Comparison of ENCODE assay signal across 36 cellular contexts in the genomic region with DNA sequence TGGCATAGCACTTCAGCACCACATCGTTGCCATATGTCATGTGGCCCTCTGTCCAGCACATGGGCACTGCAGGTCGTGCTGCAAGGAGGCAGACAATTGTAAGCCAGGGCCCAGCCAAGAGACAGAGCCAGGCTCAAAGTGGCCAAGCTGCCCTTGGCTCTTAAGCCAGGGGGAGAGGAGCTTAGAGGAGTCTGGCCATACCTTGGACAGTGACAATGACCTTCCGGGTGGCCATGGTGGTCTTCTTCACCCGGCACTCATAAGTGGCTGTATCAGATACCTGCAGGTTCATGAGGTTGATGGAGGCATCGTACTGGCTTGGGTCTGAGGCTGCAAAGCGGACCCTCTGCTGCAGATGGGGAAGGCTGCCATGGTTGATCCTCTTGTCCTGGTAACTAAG. TPM values are rescaled to one million over a fixed set of nuclear protein-coding genes. Genes with fewer than 3 reads are reported as not detected.
"Had no signal": no experiment of that assay in that cellular context is flagged by ENCODE, and none has a peak within 500 bp of the region (broad histone marks: within the 10 kb centered on the region; RNA-seq: fewer than 3 reads in every experiment).

No MANE protein-coding gene starts in this region.

- H3K4me3 ChIP-seq: adrenal gland, body of pancreas, esophagus squamous epithelium, gastroesophageal sphincter had no signal

- H3K27me3 ChIP-seq: adrenal gland, body of pancreas, esophagus squamous epithelium, gastroesophageal sphincter had no signal

- H3K27ac ChIP-seq: adrenal gland, body of pancreas, epithelial cell of prostate, gastroesophageal sphincter had no signal

- H3K36me3 ChIP-seq: adrenal gland, esophagus squamous epithelium, gastroesophageal sphincter had no signal

- ATAC-seq: activated CD4-positive, alpha-beta T cell treated with anti-CD3 and anti-CD28 coated beads for 36 hours; activated CD8-positive, alpha-beta memory T cell treated with anti-CD3 and anti-CD28 coated beads, Interleukin-2, amount 10 ng/mL, durations not matched to agents 7 days and 5 days; activated CD8-positive, alpha-beta T cell treated with anti-CD3 and anti-CD28 coated beads, Interleukin-2, amount 10 ng/mL, durations not matched to agents 7 days and 5 days; activated naive CD8-positive, alpha-beta T cell treated with anti-CD3 and anti-CD28 coated beads, Interleukin-2, amount 50 U/mL, for 24 hours; body of pancreas; gastroesophageal sphincter had no signal

- DNase-seq: activated CD4-positive, alpha-beta memory T cell treated with anti-CD3 and anti-CD28 coated beads for 36 hours; activated CD4-positive, alpha-beta T cell treated with anti-CD3 and anti-CD28 coated beads for 36 hours; activated CD4-positive, alpha-beta T cell treated with anti-CD3 and anti-CD28 coated beads, Interleukin-2, amount 10 ng/mL, durations not matched to agents 24 days and 14 days; activated CD4-positive, CD25-positive, alpha-beta regulatory T cell; activated CD4-positive, CD25-positive, alpha-beta regulatory T cell treated with anti-CD3 and anti-CD28 coated beads, Interleukin-2, amount 50 U/mL, for 72 hours; activated CD8-positive, alpha-beta memory T cell treated with anti-CD3 and anti-CD28 coated beads, Interleukin-2, amount 10 ng/mL, durations not matched to agents 7 days and 5 days; activated CD8-positive, alpha-beta memory T cell treated with anti-CD3 and anti-CD28 coated beads, Interleukin-2, amount 50 U/mL, for 4 hours; activated CD8-positive, alpha-beta T cell treated with anti-CD3 and anti-CD28 coated beads, Interleukin-2, amount 10 ng/mL, durations not matched to agents 7 days and 5 days; activated effector memory CD4-positive, alpha-beta T cell treated with anti-CD3 and anti-CD28 coated beads, Interleukin-2, amount 50 U/mL, for 16 hours; activated naive CD4-positive, alpha-beta T cell treated with anti-CD3 and anti-CD28 coated beads for 36 hours; activated naive CD8-positive, alpha-beta T cell treated with anti-CD3 and anti-CD28 coated beads for 36 hours; activated naive CD8-positive, alpha-beta T cell treated with anti-CD3 and anti-CD28 coated beads, Interleukin-2, amount 50 U/mL, for 24 hours; activated T-cell treated with anti-CD3 and anti-CD28 coated beads, Interleukin-2, amount 50 U/mL, for 1 hour; activated T-cell treated with anti-CD3 and anti-CD28 coated beads, Interleukin-2, amount 50 U/mL, for 48 hours; adrenal gland; amygdala; aorta; body of pancreas; caudate nucleus; cortex of kidney; dermis blood vessel endothelial cell; effector CD4-positive, alpha-beta T cell; esophagus squamous epithelium; foreskin melanocyte; T-helper 2 cell had no signal

- H3K9me3 ChIP-seq: adrenal gland, body of pancreas, esophagus squamous epithelium, gastroesophageal sphincter had no signal

RNA-seq across cellular contexts. Expression of gene VSIG8, which starts 4.6 kb away (rescaled TPM):
- total RNA-seq: activated CD4-positive, alpha-beta memory T cell treated with anti-CD3 and anti-CD28 coated beads for 36 hours; activated CD4-positive, alpha-beta T cell treated with anti-CD3 and anti-CD28 coated beads, Interleukin-2, amount 10 ng/mL, durations not matched to agents 24 days and 14 days; activated CD8-positive, alpha-beta memory T cell treated with anti-CD3 and anti-CD28 coated beads for 36 hours; activated CD8-positive, alpha-beta memory T cell treated with anti-CD3 and anti-CD28 coated beads, Interleukin-2, amount 10 ng/mL, durations not matched to agents 7 days and 5 days; activated CD8-positive, alpha-beta T cell treated with anti-CD3 and anti-CD28 coated beads, Interleukin-2, amount 10 ng/mL, durations not matched to agents 7 days and 5 days; activated naive CD4-positive, alpha-beta T cell treated with anti-CD3 and anti-CD28 coated beads for 36 hours; activated naive CD8-positive, alpha-beta T cell treated with anti-CD3 and anti-CD28 coated beads for 36 hours; activated T-helper 1 cell treated with anti-CD3 and anti-CD28 coated beads, Interleukin-12 subunit alpha, Interleukin-12 subunit beta, Interleukin-2, Interleukin-4 antibody, amounts not matched to agents 30 ng/mL and 10 ng/mL and 1 ng/mL, durations not matched to agents 14 hours and 24 hours and 36 hours; activated T-helper 2 cell treated with anti-CD3 and anti-CD28 coated beads, Interferon-gamma antibody, Interleukin-2, Interleukin-4, amounts not matched to agents 10 μg/mL and 5 μg/mL and 100 μg/mL, durations not matched to agents 14 hours and 24 hours and 36 hours; body of pancreas; chondrocyte; dermis blood vessel endothelial cell; endothelial cell of umbilical vein; fibroblast of villous mesenchyme; gastroesophageal sphincter; T-helper 1 cell treated with Interleukin-12 subunit alpha and Interleukin-12 subunit beta and Interleukin-4 antibody, amounts not matched to agents 30 ng/mL and 1 ng/mL, for 36 hours had no signal
- polyA plus RNA-seq: endothelial cell of umbilical vein, fibroblast of lung had no signal

RNA-seq across cellular contexts. Expression of gene SLAMF8, which starts 31.2 kb away (rescaled TPM):
- total RNA-seq: chondrocyte, dermis blood vessel endothelial cell, endothelial cell of umbilical vein, fibroblast of lung, fibroblast of villous mesenchyme, glomerular endothelial cell had no signal
- polyA plus RNA-seq: endothelial cell of umbilical vein, fibroblast of lung had no signal

RNA-seq across cellular contexts. Expression of gene CFAP45, which starts 42.1 kb away (rescaled TPM):
- total RNA-seq: body of pancreas had no signal

RNA-seq across cellular contexts. Expression of gene FCRL6, which starts 55.7 kb away (rescaled TPM):
- total RNA-seq: activated CD4-positive, alpha-beta memory T cell treated with anti-CD3 and anti-CD28 coated beads for 36 hours; activated CD4-positive, alpha-beta T cell treated with anti-CD3 and anti-CD28 coated beads for 36 hours; activated CD4-positive, alpha-beta T cell treated with anti-CD3 and anti-CD28 coated beads, Interleukin-2, amount 10 ng/mL, durations not matched to agents 24 days and 14 days; activated naive CD4-positive, alpha-beta T cell treated with anti-CD3 and anti-CD28 coated beads for 36 hours; activated naive CD8-positive, alpha-beta T cell treated with anti-CD3 and anti-CD28 coated beads for 36 hours; activated T-helper 1 cell treated with anti-CD3 and anti-CD28 coated beads, Interleukin-12 subunit alpha, Interleukin-12 subunit beta, Interleukin-2, Interleukin-4 antibody, amounts not matched to agents 30 ng/mL and 10 ng/mL and 1 ng/mL, durations not matched to agents 14 hours and 24 hours and 36 hours; activated T-helper 2 cell treated with anti-CD3 and anti-CD28 coated beads, Interferon-gamma antibody, Interleukin-2, Interleukin-4, amounts not matched to agents 10 μg/mL and 5 μg/mL and 100 μg/mL, durations not matched to agents 14 hours and 24 hours and 36 hours; chondrocyte; dermis blood vessel endothelial cell; endothelial cell of umbilical vein; fibroblast of lung; fibroblast of villous mesenchyme; glomerular endothelial cell had no signal
- polyA plus RNA-seq: fibroblast of lung had no signal
